ENCODE assay signal across 20 cellular contexts in genomic region chr12:3421599-3421998, GRCh38.
DNase-seq lines count a peak whose midpoint lies in the region; ATAC-seq and TF ChIP-seq lines count a peak whose summit lies in the region.
"Had no signal": no experiment of that assay in that cellular context is flagged by ENCODE, and none has a peak within 500 bp of the region (broad histone marks: within the 10 kb centered on the region; RNA-seq: fewer than 3 reads in every experiment).

No MANE protein-coding gene starts in this region.

- ATAC-seq in SK-N-SH treated with all-trans-retinoic acid at 6 μM for 48 hours = no peak
- ATAC-seq: PC-3 had no signal

- no peaks in the 10 kb centered on the region for H3K36me3 ChIP-seq in iPS-18a (ENCODE audit: control insufficient read depth, low read depth, low read length)
- no peaks in the 10 kb centered on the region for H3K36me3 ChIP-seq in uterus

- TF ChIP-seq POLR2A in uterus (IDR thresholded peaks at IDR 0.05) = no peak

- no peak overlapping the region for H3K27ac ChIP-seq in iPS-18a (ENCODE audit: low read length)
- H3K27ac ChIP-seq in uterus = no peak overlapping the region

- TF ChIP-seq CTCF in uterus (IDR thresholded peaks at IDR 0.05) = no peak

- no peak overlapping the region for H3K9ac ChIP-seq in iPS-18a (ENCODE audit: low read length)
- H3K9ac ChIP-seq: SK-N-SH had no signal

- DNase-seq in NCI-H2107 treated with DMSO at 0.1 percent for 48 hours (lab: John Stamatoyannopoulos, UW; ENCODE audit: unreplicated experiment) (peak; percentile 30), NCI-H2107 (lab: John Stamatoyannopoulos, UW) (no peak), NCI-H2171 (lab: John Stamatoyannopoulos, UW) (peak; percentile 18), DMS79 (lab: John Stamatoyannopoulos, UW) (no peak), uterus (no peak)
- no peak for DNase-seq in stimulated activated naive CD4-positive, alpha-beta T cell (lab: John Stamatoyannopoulos, UW)
- DNase-seq: 8988T, DND-41, KG1, MV-4-11, NCI-H1417 treated with DMSO at 0.1 percent for 48 hours, NCI-H187 treated with DMSO at 0.1 percent for 48 hours, NCI-H510A, NCI-H748 treated with DMSO at 0.1 percent for 48 hours, PC-3, RPMI8226, SHP77 treated with DMSO at 0.1 percent for 48 hours had no signal

- H3K9me3 ChIP-seq in iPS-18a (ENCODE audit: control insufficient read depth, low read depth, low read length) (no peaks in the 10 kb centered on the region), uterus (no peaks in the 10 kb centered on the region)
- H3K9me3 ChIP-seq: SK-N-SH had no signal

- H3K27me3 ChIP-seq in iPS-18a (ENCODE audit: control insufficient read depth, insufficient read depth, low read length) (peaks cover 7% of the 10 kb centered on the region), uterus (no peaks in the 10 kb centered on the region)

- H3K4me3 ChIP-seq in iPS-18a (ENCODE audit: low read length) (peak overlapping the region; percentile 1), uterus (no peak overlapping the region)

- intact Hi-C loops in uterus (cut with DNase I; ENCODE audit: low total_unique reads) = no loop called here

- H3K4me1 ChIP-seq in iPS-18a (ENCODE audit: control insufficient read depth, low read depth, low read length) (peaks cover 15% of the 10 kb centered on the region), uterus (no peaks in the 10 kb centered on the region)

TF ChIP-seq in SK-N-SH treated with all-trans-retinoic acid at 6 μM for 48 hours, 23 proteins besides CTCF, POLR2A, EP300 and RAD21:
- TF ChIP-seq TSHZ2 (CRISPR knock-in tag; IDR thresholded peaks at IDR 0.05) = no peak
- no peak for TF ChIP-seq RARB (CRISPR knock-in tag; IDR thresholded peaks at IDR 0.05)
- no peak for TF ChIP-seq ZNF70 (CRISPR knock-in tag; IDR thresholded peaks at IDR 0.05)
- no peak for TF ChIP-seq SNAI2 (CRISPR knock-in tag; IDR thresholded peaks at IDR 0.05)
- TF ChIP-seq ESRRG (CRISPR knock-in tag; IDR thresholded peaks at IDR 0.05) = no peak
- no peak for TF ChIP-seq BACH2 (CRISPR knock-in tag; IDR thresholded peaks at IDR 0.05; ENCODE audit: borderline replicate concordance)
- no peak for TF ChIP-seq CREB5 (CRISPR knock-in tag; IDR thresholded peaks at IDR 0.05; ENCODE audit: low read depth)

Comparison
In these comparisons a context has a peak if more than half of its experiments do, and no peak if none do; other contexts are left out.
1. DNase-seq: peak in NCI-H2107 treated with DMSO at 0.1 percent for 48 hours (single experiment) and NCI-H2171 (single experiment); none in NCI-H2107 (single experiment), stimulated activated naive CD4-positive, alpha-beta T cell (0 of 6), DMS79 (single experiment) and uterus (0 of 2).